Comparison of ENCODE assay signal across 20 cellular contexts in the genomic region with DNA sequence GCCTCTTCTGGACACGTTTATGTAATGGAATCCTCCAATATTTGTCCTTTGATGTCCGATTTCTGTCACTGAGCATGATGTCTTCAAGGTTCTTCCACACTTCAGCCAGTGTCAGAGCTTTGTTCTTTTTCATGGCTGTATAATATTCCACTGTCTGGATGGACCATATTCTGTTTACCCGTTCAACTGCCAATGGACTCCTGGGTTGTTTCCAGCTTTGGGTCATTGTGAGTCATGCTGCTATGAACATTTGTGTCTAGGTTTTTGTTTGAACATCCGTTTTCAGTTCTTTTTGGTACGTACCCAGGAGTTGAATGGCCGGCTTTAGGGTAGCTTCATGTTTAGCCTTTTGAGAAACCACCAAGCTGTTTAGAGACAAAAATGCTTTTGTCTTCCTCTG.
A peak's percentile ranks its signal among the peaks of the same experiment; 100 is the strongest.
DNase-seq lines count a peak whose midpoint lies in the region; ATAC-seq and TF ChIP-seq lines count a peak whose summit lies in the region.
"Had no signal": no experiment of that assay in that cellular context is flagged by ENCODE, and none has a peak within 500 bp of the region (broad histone marks: within the 10 kb centered on the region; RNA-seq: fewer than 3 reads in every experiment).

No MANE protein-coding gene starts in this region.

- ATAC-seq in activated naive CD8-positive, alpha-beta T cell treated with anti-CD3 and anti-CD28 coated beads, Interleukin-2, amount 50 U/mL, for 24 hours: no peak
- peak; percentile 20 for ATAC-seq in activated CD8-positive, alpha-beta T cell treated with anti-CD3 and anti-CD28 coated beads for 36 hours
- ATAC-seq in SK-N-SH treated with all-trans-retinoic acid at 6 μM for 48 hours (no peak), GM18907 (IDR thresholded peaks at IDR 0.05; ENCODE audit: unreplicated experiment) (no peak)
- ATAC-seq: PC-3 had no signal

- H3K4me3 Mint-ChIP-seq in activated naive CD8-positive, alpha-beta T cell treated with anti-CD3 and anti-CD28 coated beads, Interleukin-2, amount 50 U/mL, for 24 hours: peak overlapping the region; percentile 15
- no peak overlapping the region for H3K4me3 Mint-ChIP-seq in activated naive CD8-positive, alpha-beta T cell treated with anti-CD3 and anti-CD28 coated beads for 36 hours
- H3K4me3 Mint-ChIP-seq in activated CD8-positive, alpha-beta T cell treated with anti-CD3 and anti-CD28 coated beads for 36 hours: no peak overlapping the region
- peak overlapping the region; percentile 10 for H3K4me3 Mint-ChIP-seq in type B pancreatic cell
- H3K4me3 Mint-ChIP-seq: CD4-positive, alpha-beta T cell; H9 had no signal

- POLR2A ChIA-PET in activated CD8-positive, alpha-beta T cell treated with anti-CD3 and anti-CD28 coated beads for 36 hours (lab: Charles Lee): no interaction called here

- no peak for DNase-seq in activated naive CD8-positive, alpha-beta T cell treated with anti-CD3 and anti-CD28 coated beads, Interleukin-2, amount 50 U/mL, for 24 hours
- no peak for DNase-seq in activated naive CD8-positive, alpha-beta T cell treated with anti-CD3 and anti-CD28 coated beads for 36 hours
- no peak for DNase-seq in activated CD8-positive, alpha-beta T cell treated with anti-CD3 and anti-CD28 coated beads for 36 hours
- peak; percentile 2 for DNase-seq in fibroblast of pulmonary artery (ENCODE audit: low read depth)
- DNase-seq in type B pancreatic cell (ENCODE audit: extremely low spot score, unreplicated experiment): no peak
- no peak for DNase-seq in NCI-H510A treated with DMSO at 0.1 percent for 48 hours (lab: John Stamatoyannopoulos, UW)
- DNase-seq: BE2C; Caco-2; CD4-positive, alpha-beta T cell; DMS53; H9; NCI-H1417; NCI-H187; NCI-H2107; NCI-H2227 treated with DMSO at 0.1 percent for 48 hours; NCI-H524 treated with DMSO at 0.1 percent for 48 hours; PC-3 had no signal

- H3K27me3 Mint-ChIP-seq in activated naive CD8-positive, alpha-beta T cell treated with anti-CD3 and anti-CD28 coated beads, Interleukin-2, amount 50 U/mL, for 24 hours: no peaks in the 10 kb centered on the region
- H3K27me3 Mint-ChIP-seq in activated naive CD8-positive, alpha-beta T cell treated with anti-CD3 and anti-CD28 coated beads for 36 hours: no peaks in the 10 kb centered on the region
- H3K27me3 Mint-ChIP-seq in activated CD8-positive, alpha-beta T cell treated with anti-CD3 and anti-CD28 coated beads for 36 hours: no peaks in the 10 kb centered on the region
- H3K27me3 Mint-ChIP-seq in type B pancreatic cell: no peaks in the 10 kb centered on the region
- H3K27me3 Mint-ChIP-seq: CD4-positive, alpha-beta T cell had no signal

- CTCF ChIA-PET in activated CD8-positive, alpha-beta T cell treated with anti-CD3 and anti-CD28 coated beads for 36 hours (lab: Charles Lee): no interaction called here

- H3K4me1 Mint-ChIP-seq in activated naive CD8-positive, alpha-beta T cell treated with anti-CD3 and anti-CD28 coated beads, Interleukin-2, amount 50 U/mL, for 24 hours: no peaks in the 10 kb centered on the region
- H3K4me1 Mint-ChIP-seq in activated naive CD8-positive, alpha-beta T cell treated with anti-CD3 and anti-CD28 coated beads for 36 hours: no peaks in the 10 kb centered on the region
- H3K4me1 Mint-ChIP-seq in activated CD8-positive, alpha-beta T cell treated with anti-CD3 and anti-CD28 coated beads for 36 hours (ENCODE audit: low read depth): no peaks in the 10 kb centered on the region
- H3K4me1 Mint-ChIP-seq in type B pancreatic cell (ENCODE audit: unreplicated experiment): no peaks in the 10 kb centered on the region

- H3K27ac Mint-ChIP-seq in activated naive CD8-positive, alpha-beta T cell treated with anti-CD3 and anti-CD28 coated beads, Interleukin-2, amount 50 U/mL, for 24 hours: peak overlapping the region; percentile 22
- H3K27ac Mint-ChIP-seq in activated naive CD8-positive, alpha-beta T cell treated with anti-CD3 and anti-CD28 coated beads for 36 hours: no peak overlapping the region
- H3K27ac Mint-ChIP-seq in activated CD8-positive, alpha-beta T cell treated with anti-CD3 and anti-CD28 coated beads for 36 hours: no peak overlapping the region
- no peak overlapping the region for H3K27ac Mint-ChIP-seq in type B pancreatic cell
- H3K27ac Mint-ChIP-seq: CD4-positive, alpha-beta T cell had no signal

- peaks cover 13% of the 10 kb centered on the region for H3K9me3 Mint-ChIP-seq in activated naive CD8-positive, alpha-beta T cell treated with anti-CD3 and anti-CD28 coated beads, Interleukin-2, amount 50 U/mL, for 24 hours
- peaks cover 13% of the 10 kb centered on the region for H3K9me3 Mint-ChIP-seq in activated naive CD8-positive, alpha-beta T cell treated with anti-CD3 and anti-CD28 coated beads for 36 hours
- H3K9me3 Mint-ChIP-seq in activated CD8-positive, alpha-beta T cell treated with anti-CD3 and anti-CD28 coated beads for 36 hours: peaks cover 15% of the 10 kb centered on the region
- peaks cover 8% of the 10 kb centered on the region for H3K9me3 Mint-ChIP-seq in type B pancreatic cell

- no peak for TF ChIP-seq CTCF in activated CD8-positive, alpha-beta T cell treated with anti-CD3 and anti-CD28 coated beads for 36 hours (IDR thresholded peaks at IDR 0.05)
- TF ChIP-seq CTCF in fibroblast of pulmonary artery (IDR thresholded peaks at IDR 0.05; ENCODE audit: low read length, missing control alignments) (no peak), type B pancreatic cell (conservative IDR thresholded peaks at IDR 0.05) (no peak)

- intact Hi-C loops in activated CD8-positive, alpha-beta T cell treated with anti-CD3 and anti-CD28 coated beads for 36 hours (cut with micrococcal nuclease): no loop called here

- H3K4me3 ChIP-seq in fibroblast of pulmonary artery (replicated peaks; ENCODE audit: low read depth, low read length): no peak overlapping the region
- H3K4me3 ChIP-seq: SJSA1 had no signal

- peaks cover 4% of the 10 kb centered on the region for H3K36me3 Mint-ChIP-seq in activated naive CD8-positive, alpha-beta T cell treated with anti-CD3 and anti-CD28 coated beads, Interleukin-2, amount 50 U/mL, for 24 hours (ENCODE audit: low read depth)
- H3K36me3 Mint-ChIP-seq in activated naive CD8-positive, alpha-beta T cell treated with anti-CD3 and anti-CD28 coated beads for 36 hours: no peaks in the 10 kb centered on the region
- H3K36me3 Mint-ChIP-seq in activated CD8-positive, alpha-beta T cell treated with anti-CD3 and anti-CD28 coated beads for 36 hours (ENCODE audit: low read depth): no peaks in the 10 kb centered on the region
- H3K36me3 Mint-ChIP-seq in type B pancreatic cell: no peaks in the 10 kb centered on the region

TF ChIP-seq in SK-N-SH treated with all-trans-retinoic acid at 6 μM for 48 hours, 23 proteins besides CTCF, POLR2A, EP300 and RAD21 (continues in another document):
- TF ChIP-seq PPARA (CRISPR knock-in tag; IDR thresholded peaks at IDR 0.05; ENCODE audit: borderline replicate concordance): no peak
- no peak for TF ChIP-seq ZFP3 (CRISPR knock-in tag; IDR thresholded peaks at IDR 0.05)
- TF ChIP-seq, protein P1, sequence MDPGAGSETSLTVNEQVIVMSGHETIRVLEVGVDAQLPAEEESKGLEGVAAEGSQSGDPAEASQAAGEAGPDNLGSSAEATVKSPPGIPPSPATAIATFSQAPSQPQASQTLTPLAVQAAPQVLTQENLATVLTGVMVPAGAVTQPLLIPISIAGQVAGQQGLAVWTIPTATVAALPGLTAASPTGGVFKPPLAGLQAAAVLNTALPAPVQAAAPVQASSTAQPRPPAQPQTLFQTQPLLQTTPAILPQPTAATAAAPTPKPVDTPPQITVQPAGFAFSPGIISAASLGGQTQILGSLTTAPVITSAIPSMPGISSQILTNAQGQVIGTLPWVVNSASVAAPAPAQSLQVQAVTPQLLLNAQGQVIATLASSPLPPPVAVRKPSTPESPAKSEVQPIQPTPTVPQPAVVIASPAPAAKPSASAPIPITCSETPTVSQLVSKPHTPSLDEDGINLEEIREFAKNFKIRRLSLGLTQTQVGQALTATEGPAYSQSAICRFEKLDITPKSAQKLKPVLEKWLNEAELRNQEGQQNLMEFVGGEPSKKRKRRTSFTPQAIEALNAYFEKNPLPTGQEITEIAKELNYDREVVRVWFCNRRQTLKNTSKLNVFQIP (CRISPR knock-in tag; IDR thresholded peaks at IDR 0.05; ENCODE audit: borderline replicate concordance, low read depth): no peak
- no peak for TF ChIP-seq ZFP30 (CRISPR knock-in tag; IDR thresholded peaks at IDR 0.05)
- TF ChIP-seq, protein P2, sequence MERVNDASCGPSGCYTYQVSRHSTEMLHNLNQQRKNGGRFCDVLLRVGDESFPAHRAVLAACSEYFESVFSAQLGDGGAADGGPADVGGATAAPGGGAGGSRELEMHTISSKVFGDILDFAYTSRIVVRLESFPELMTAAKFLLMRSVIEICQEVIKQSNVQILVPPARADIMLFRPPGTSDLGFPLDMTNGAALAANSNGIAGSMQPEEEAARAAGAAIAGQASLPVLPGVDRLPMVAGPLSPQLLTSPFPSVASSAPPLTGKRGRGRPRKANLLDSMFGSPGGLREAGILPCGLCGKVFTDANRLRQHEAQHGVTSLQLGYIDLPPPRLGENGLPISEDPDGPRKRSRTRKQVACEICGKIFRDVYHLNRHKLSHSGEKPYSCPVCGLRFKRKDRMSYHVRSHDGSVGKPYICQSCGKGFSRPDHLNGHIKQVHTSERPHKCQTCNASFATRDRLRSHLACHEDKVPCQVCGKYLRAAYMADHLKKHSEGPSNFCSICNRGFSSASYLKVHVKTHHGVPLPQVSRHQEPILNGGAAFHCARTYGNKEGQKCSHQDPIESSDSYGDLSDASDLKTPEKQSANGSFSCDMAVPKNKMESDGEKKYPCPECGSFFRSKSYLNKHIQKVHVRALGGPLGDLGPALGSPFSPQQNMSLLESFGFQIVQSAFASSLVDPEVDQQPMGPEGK (CRISPR knock-in tag; IDR thresholded peaks at IDR 0.05; ENCODE audit: borderline replicate concordance): no peak
- TF ChIP-seq OSR1 (CRISPR knock-in tag; IDR thresholded peaks at IDR 0.05): no peak
- TF ChIP-seq, protein P3, sequence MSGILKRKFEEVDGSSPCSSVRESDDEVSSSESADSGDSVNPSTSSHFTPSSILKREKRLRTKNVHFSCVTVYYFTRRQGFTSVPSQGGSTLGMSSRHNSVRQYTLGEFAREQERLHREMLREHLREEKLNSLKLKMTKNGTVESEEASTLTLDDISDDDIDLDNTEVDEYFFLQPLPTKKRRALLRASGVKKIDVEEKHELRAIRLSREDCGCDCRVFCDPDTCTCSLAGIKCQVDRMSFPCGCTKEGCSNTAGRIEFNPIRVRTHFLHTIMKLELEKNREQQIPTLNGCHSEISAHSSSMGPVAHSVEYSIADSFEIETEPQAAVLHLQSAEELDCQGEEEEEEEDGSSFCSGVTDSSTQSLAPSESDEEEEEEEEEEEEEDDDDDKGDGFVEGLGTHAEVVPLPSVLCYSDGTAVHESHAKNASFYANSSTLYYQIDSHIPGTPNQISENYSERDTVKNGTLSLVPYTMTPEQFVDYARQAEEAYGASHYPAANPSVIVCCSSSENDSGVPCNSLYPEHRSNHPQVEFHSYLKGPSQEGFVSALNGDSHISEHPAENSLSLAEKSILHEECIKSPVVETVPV (CRISPR knock-in tag; IDR thresholded peaks at IDR 0.05): no peak
- TF ChIP-seq ARNTL (CRISPR knock-in tag; IDR thresholded peaks at IDR 0.05; ENCODE audit: borderline replicate concordance, low read depth): no peak
- TF ChIP-seq CSDC2 (CRISPR knock-in tag; IDR thresholded peaks at IDR 0.05): no peak
- no peak for TF ChIP-seq ESRRG (CRISPR knock-in tag; IDR thresholded peaks at IDR 0.05)
- no peak for TF ChIP-seq TCF4 (CRISPR knock-in tag; IDR thresholded peaks at IDR 0.05; ENCODE audit: borderline replicate concordance)

Comparison
In these comparisons a context has a peak if more than half of its experiments do, and no peak if none do; other contexts are left out.
1. H3K4me3 Mint-ChIP-seq: peak in activated naive CD8-positive, alpha-beta T cell treated with anti-CD3 and anti-CD28 coated beads, Interleukin-2, amount 50 U/mL, for 24 hours (single experiment) and type B pancreatic cell (single experiment); none in activated naive CD8-positive, alpha-beta T cell treated with anti-CD3 and anti-CD28 coated beads for 36 hours (single experiment) and activated CD8-positive, alpha-beta T cell treated with anti-CD3 and anti-CD28 coated beads for 36 hours (single experiment).